Comparison of ENCODE assay signal across 33 cellular contexts in the genomic region with DNA sequence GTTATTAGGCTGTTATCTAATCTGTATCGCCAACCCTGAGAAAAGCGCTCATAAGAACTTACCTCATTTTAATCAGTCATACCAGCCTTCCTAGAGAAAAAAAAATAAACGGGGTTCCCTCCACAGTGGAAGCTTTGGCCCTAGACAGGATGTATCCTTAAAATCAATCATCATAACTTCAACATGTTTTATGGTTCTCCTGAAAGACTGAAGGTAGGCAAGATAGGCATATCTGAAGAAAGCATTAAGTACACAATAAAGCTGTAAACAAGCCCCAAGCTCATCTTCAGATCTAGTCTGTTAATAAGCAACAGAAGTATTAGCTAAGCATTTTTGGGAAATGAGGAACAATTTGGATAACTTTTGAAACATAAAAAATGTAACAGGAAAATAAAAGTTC. TPM values are rescaled to one million over a fixed set of nuclear protein-coding genes. Genes with fewer than 3 reads are reported as not detected.
"Had no signal": no experiment of that assay in that cellular context is flagged by ENCODE, and none has a peak within 500 bp of the region (broad histone marks: within the 10 kb centered on the region; RNA-seq: fewer than 3 reads in every experiment).

No MANE protein-coding gene starts in this region.

- ATAC-seq: activated CD8-positive, alpha-beta T cell treated with anti-CD3 and anti-CD28 coated beads for 36 hours; activated T-cell treated with anti-CD3 and anti-CD28 coated beads, Interleukin-2, amount 50 U/mL, for 72 hours; activated T-helper 17 cell treated with anti-CD3 and anti-CD28 coated beads, Interleukin-2, amount 50 U/mL, for 72 hours; PC-3 had no signal

- H3K9me3 ChIP-seq: Peyer's patch had no signal

- H3K27ac ChIP-seq: brain microvascular endothelial cell, Peyer's patch, WERI-Rb-1 had no signal

- H3K27me3 ChIP-seq: brain microvascular endothelial cell, Peyer's patch had no signal

- H3K4me3 ChIP-seq: Peyer's patch had no signal

- H3K36me3 ChIP-seq: brain microvascular endothelial cell, Peyer's patch, WERI-Rb-1 had no signal

- DNase-seq: activated CD4-positive, alpha-beta T cell treated with anti-CD3 and anti-CD28 coated beads for 1 hour; activated CD4-positive, alpha-beta T cell treated with anti-CD3 and anti-CD28 coated beads for 48 hours; activated CD4-positive, alpha-beta T cell treated with anti-CD3 and anti-CD28 coated beads, Interleukin-2, amount 50 U/mL, for 4 hours; activated CD4-positive, CD25-positive, alpha-beta regulatory T cell; activated CD8-positive, alpha-beta T cell treated with anti-CD3 and anti-CD28 coated beads for 36 hours; activated effector memory CD4-positive, alpha-beta T cell treated with anti-CD3 and anti-CD28 coated beads, Interleukin-2, amount 50 U/mL, for 16 hours; activated naive CD4-positive, alpha-beta T cell; activated naive CD4-positive, alpha-beta T cell treated with anti-CD3 and anti-CD28 coated beads, Interleukin-2, amount 50 U/mL, for 16 hours; activated naive CD8-positive, alpha-beta T cell treated with anti-CD3 and anti-CD28 coated beads for 36 hours; activated T-cell treated with anti-CD3 and anti-CD28 coated beads, Interleukin-2, amount 50 U/mL, for 1 hour; activated T-cell treated with anti-CD3 and anti-CD28 coated beads, Interleukin-2, amount 50 U/mL, for 72 hours; amniotic stem cell; aorta; brain microvascular endothelial cell; central memory CD4-positive, alpha-beta T cell; Karpas-422; NCI-H1105; NCI-H1417 treated with DMSO at 0.1 percent for 48 hours; NCI-H187 treated with DMSO at 0.1 percent for 48 hours; NCI-H2081; NCI-H2171 treated with DMSO at 0.1 percent for 48 hours; NCI-H2227 treated with DMSO at 0.1 percent for 48 hours; NCI-H510A treated with DMSO at 0.1 percent for 48 hours; NCI-H526 treated with DMSO at 0.1 percent for 48 hours; NCI-H774; PC-3; Peyer's patch; RPMI8226; SIG-M5; WERI-Rb-1 had no signal

RNA-seq across cellular contexts. Expression of a gene that starts 18.7 kb away (rescaled TPM):
- total RNA-seq: activated T-helper 17 cell treated with anti-CD3 and anti-CD28 coated beads, Interleukin-2, amount 50 U/mL, for 72 hours; MCF 10A; SK-MEL-5 had no signal
